Comparison of ENCODE assay signal across 27 cellular contexts in the genomic region with DNA sequence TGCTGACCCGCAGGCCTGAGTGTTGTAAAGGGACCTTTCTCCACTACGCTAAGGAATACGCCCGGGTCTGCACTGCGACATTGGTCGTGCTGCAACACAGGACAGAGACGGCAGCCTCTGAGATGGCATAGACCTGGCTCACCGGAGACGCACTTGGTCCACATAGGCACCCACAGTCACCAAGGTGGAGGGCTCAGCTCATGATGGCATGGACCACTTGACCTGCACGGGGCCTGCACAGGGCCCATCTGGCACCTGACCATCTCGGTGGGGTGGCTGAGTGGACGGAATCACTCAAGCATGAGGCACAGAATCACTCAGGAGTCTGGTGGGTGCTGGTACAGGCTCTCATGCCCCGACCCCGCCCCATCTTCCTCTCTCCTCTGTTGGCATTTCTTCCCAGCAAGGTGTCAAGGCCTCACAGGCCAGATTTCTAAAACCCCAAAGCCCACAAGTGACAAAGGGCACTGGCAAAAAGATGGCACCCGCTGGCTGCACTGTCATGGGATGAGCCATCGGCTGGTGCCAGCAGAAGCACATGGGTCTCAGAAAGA.
"Had no signal": no experiment of that assay in that cellular context is flagged by ENCODE, and none has a peak within 500 bp of the region (broad histone marks: within the 10 kb centered on the region; RNA-seq: fewer than 3 reads in every experiment).

No MANE protein-coding gene starts in this region.

- H3K4me3 ChIP-seq: body of pancreas, breast epithelium, SJSA1 had no signal

- H3K27me3 ChIP-seq: body of pancreas, breast epithelium, SJSA1 had no signal

- DNase-seq: activated CD4-positive, alpha-beta T cell treated with anti-CD3 and anti-CD28 coated beads, Interleukin-2, amount 10 ng/mL, durations not matched to agents 24 days and 14 days; activated CD4-positive, alpha-beta T cell treated with anti-CD3 and anti-CD28 coated beads, Interleukin-2, amount 50 U/mL, for 4 hours; activated CD8-positive, alpha-beta T cell treated with anti-CD3 and anti-CD28 coated beads for 36 hours; activated effector memory CD4-positive, alpha-beta T cell treated with anti-CD3 and anti-CD28 coated beads, Interleukin-2, amount 50 U/mL, for 16 hours; activated naive CD4-positive, alpha-beta T cell treated with Interleukin-2 at 50 U/mL for 16 hours; activated naive CD8-positive, alpha-beta T cell treated with anti-CD3 and anti-CD28 coated beads, Interleukin-2, amount 10 ng/mL, durations not matched to agents 7 days and 5 days; activated T-cell treated with anti-CD3 and anti-CD28 coated beads, Interleukin-2, amount 50 U/mL, for 1 hour; activated T-cell treated with anti-CD3 and anti-CD28 coated beads, Interleukin-2, amount 50 U/mL, for 72 hours; amygdala; body of pancreas; central memory CD4-positive, alpha-beta T cell; Kasumi-1; KG1; MM.1S; MV-4-11; NCI-H1092; NCI-H1436 treated with DMSO at 0.1 percent for 48 hours; NCI-H1694 treated with DMSO at 0.1 percent for 48 hours; NCI-H2029; NCI-H345; NCI-H524 treated with DMSO at 0.1 percent for 48 hours; SHP77 treated with DMSO at 0.1 percent for 48 hours; SK-N-SH had no signal

- H3K9me3 ChIP-seq: body of pancreas, breast epithelium, SJSA1, SK-N-SH had no signal

- ATAC-seq: activated CD8-positive, alpha-beta T cell treated with anti-CD3 and anti-CD28 coated beads for 36 hours; activated T-cell treated with anti-CD3 and anti-CD28 coated beads, Interleukin-2, amount 50 U/mL, for 72 hours; activated T-helper 17 cell treated with anti-CD3 and anti-CD28 coated beads, Interleukin-2, amount 50 U/mL, for 72 hours; body of pancreas; Panc1 had no signal

- H3K4me1 ChIP-seq: body of pancreas, breast epithelium, SJSA1 had no signal

- H3K36me3 ChIP-seq: breast epithelium had no signal

- H3K27ac ChIP-seq: body of pancreas, breast epithelium, SJSA1 had no signal

- H3K4me2 ChIP-seq: SK-N-SH had no signal
